1 cellular context compared by ENCODE assay signal in the genomic region with DNA sequence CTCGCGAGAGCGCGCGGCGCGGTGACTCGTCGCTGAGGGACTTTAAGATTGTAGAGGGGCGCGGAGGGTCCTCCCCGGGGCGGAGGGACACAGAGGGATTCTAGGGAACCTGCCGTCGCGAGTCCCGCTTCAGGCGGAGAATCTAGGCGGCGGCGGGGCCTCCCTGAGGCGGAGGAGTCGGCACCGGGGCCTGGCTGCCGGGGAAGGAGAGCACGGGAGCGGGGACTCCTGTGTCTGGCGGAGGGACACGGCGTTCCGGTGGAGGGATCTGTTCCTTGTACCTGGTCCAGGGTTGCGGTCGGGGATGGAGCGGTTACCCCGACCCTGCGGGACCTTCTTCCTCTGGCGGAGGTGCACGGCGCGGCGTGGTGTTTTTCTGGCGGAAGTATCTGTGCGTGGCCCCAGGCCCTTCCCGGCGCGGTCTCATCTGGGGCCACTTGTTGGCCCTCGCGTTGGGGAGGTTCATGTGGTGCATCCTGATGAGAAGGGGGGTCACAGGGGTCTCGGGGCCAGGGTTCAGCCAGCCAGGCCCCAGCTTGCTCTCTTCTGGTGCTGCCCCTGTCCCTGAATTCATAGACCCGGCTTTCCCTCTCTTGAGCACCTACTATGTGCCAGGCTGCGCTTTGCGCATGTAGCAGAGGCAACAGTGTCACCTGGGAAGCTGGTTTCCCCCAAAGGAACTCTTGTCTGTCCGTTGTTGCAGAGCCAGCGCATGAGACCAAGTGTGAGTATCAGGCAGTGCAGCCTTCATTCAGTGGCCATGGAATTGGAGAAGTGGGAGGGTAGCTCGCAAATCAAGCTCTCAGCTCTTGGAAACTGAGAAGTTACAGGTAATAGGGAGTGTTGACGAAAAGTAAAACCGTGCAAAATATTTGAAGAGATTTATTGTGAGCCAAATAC.
TF ChIP-seq lines count a peak whose summit lies in the region.

No MANE protein-coding gene starts in this region.

TF ChIP-seq in HepG2, 621 proteins besides CTCF, POLR2A, EP300 and RAD21 (continued from another document and continues in another):
- TF ChIP-seq, protein P1, sequence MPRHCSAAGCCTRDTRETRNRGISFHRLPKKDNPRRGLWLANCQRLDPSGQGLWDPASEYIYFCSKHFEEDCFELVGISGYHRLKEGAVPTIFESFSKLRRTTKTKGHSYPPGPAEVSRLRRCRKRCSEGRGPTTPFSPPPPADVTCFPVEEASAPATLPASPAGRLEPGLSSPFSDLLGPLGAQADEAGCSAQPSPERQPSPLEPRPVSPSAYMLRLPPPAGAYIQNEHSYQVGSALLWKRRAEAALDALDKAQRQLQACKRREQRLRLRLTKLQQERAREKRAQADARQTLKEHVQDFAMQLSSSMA (CRISPR knock-in tag; IDR thresholded peaks at IDR 0.05): peak; percentile 89
- TF ChIP-seq ZNF709 (CRISPR knock-in tag; IDR thresholded peaks at IDR 0.05) (peak; percentile 93), ZNF253 (CRISPR knock-in tag; IDR thresholded peaks at IDR 0.05; ENCODE audit: borderline replicate concordance) (peak; percentile 59; the same call in 1 of the 2 replicates), NFYB (CRISPR knock-in tag; IDR thresholded peaks at IDR 0.05) (peak; percentile 40), SKI (IDR thresholded peaks at IDR 0.05; ENCODE audit: partially characterized antibody) (peak; percentile 95), MTF1 (CRISPR knock-in tag; IDR thresholded peaks at IDR 0.05) (no peak; the same call in 1 of the 2 replicates), ZNF605 (CRISPR knock-in tag; IDR thresholded peaks at IDR 0.05) (peak; percentile 86; the same call in 1 of the 2 replicates), CENPX (CRISPR knock-in tag; IDR thresholded peaks at IDR 0.05) (no peak), ZSCAN29 (CRISPR knock-in tag; conservative IDR thresholded peaks at IDR 0.05) (no peak; the same call in 1 of the 2 replicates), KLF15 (CRISPR knock-in tag; IDR thresholded peaks at IDR 0.05; ENCODE audit: borderline replicate concordance) (0 out of 2 replicates have a peak, but pooled peaks have one; percentile 92), ZNF552 (CRISPR knock-in tag; IDR thresholded peaks at IDR 0.05; ENCODE audit: borderline replicate concordance) (peak; percentile 92), FOXJ3 (CRISPR knock-in tag; IDR thresholded peaks at IDR 0.05; ENCODE audit: borderline replicate concordance) (peak; percentile 91), ZNF747 (CRISPR knock-in tag; IDR thresholded peaks at IDR 0.05; ENCODE audit: borderline replicate concordance) (peak; percentile 85), ZNF33A (CRISPR knock-in tag; IDR thresholded peaks at IDR 0.05; ENCODE audit: borderline replicate concordance) (no peak), ZNF17 (CRISPR knock-in tag; IDR thresholded peaks at IDR 0.05) (peak; percentile 94), SRSF4 (IDR thresholded peaks at IDR 0.05; ENCODE audit: low read depth, low read length, poor library complexity, severe bottlenecking) (no peak), THYN1 (CRISPR knock-in tag; IDR thresholded peaks at IDR 0.05; ENCODE audit: borderline replicate concordance, low read depth) (0 out of 2 replicates have a peak, but pooled peaks have one; percentile 24), XBP1 (CRISPR knock-in tag; IDR thresholded peaks at IDR 0.05) (no peak; the same call in 1 of the 2 replicates), ZFP36 (IDR thresholded peaks at IDR 0.05; ENCODE audit: borderline replicate concordance, low read depth, low read length, partially characterized antibody) (peak; percentile 56), TCF7L2 (IDR thresholded peaks at IDR 0.05; ENCODE audit: low read depth, low read length) (no peak), STAG1 (CRISPR knock-in tag; IDR thresholded peaks at IDR 0.05) (no peak), ZNF20 (CRISPR knock-in tag; IDR thresholded peaks at IDR 0.05) (peak; percentile 86; the same call in 1 of the 2 replicates), ZNF879 (CRISPR knock-in tag; IDR thresholded peaks at IDR 0.05) (no peak; the same call in 1 of the 2 replicates), GATAD2A (CRISPR knock-in tag; IDR thresholded peaks at IDR 0.05) (peak; percentile 76)
- TF ChIP-seq, protein P2, sequence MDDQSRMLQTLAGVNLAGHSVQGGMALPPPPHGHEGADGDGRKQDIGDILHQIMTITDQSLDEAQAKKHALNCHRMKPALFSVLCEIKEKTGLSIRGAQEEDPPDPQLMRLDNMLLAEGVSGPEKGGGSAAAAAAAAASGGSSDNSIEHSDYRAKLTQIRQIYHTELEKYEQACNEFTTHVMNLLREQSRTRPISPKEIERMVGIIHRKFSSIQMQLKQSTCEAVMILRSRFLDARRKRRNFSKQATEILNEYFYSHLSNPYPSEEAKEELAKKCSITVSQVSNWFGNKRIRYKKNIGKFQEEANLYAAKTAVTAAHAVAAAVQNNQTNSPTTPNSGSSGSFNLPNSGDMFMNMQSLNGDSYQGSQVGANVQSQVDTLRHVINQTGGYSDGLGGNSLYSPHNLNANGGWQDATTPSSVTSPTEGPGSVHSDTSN (CRISPR knock-in tag; IDR thresholded peaks at IDR 0.05; ENCODE audit: borderline replicate concordance): peak; percentile 91
- TF ChIP-seq, protein P3, sequence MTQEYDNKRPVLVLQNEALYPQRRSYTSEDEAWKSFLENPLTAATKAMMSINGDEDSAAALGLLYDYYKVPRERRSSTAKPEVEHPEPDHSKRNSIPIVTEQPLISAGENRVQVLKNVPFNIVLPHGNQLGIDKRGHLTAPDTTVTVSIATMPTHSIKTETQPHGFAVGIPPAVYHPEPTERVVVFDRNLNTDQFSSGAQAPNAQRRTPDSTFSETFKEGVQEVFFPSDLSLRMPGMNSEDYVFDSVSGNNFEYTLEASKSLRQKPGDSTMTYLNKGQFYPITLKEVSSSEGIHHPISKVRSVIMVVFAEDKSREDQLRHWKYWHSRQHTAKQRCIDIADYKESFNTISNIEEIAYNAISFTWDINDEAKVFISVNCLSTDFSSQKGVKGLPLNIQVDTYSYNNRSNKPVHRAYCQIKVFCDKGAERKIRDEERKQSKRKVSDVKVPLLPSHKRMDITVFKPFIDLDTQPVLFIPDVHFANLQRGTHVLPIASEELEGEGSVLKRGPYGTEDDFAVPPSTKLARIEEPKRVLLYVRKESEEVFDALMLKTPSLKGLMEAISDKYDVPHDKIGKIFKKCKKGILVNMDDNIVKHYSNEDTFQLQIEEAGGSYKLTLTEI (CRISPR knock-in tag; conservative IDR thresholded peaks at IDR 0.05): no peak
- TF ChIP-seq, protein P4, sequence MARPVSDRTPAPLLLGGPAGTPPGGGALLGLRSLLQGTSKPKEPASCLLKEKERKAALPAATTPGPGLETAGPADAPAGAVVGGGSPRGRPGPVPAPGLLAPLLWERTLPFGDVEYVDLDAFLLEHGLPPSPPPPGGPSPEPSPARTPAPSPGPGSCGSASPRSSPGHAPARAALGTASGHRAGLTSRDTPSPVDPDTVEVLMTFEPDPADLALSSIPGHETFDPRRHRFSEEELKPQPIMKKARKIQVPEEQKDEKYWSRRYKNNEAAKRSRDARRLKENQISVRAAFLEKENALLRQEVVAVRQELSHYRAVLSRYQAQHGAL (CRISPR knock-in tag; IDR thresholded peaks at IDR 0.05; ENCODE audit: not compliant biosample characterization): peak; percentile 76
- TF ChIP-seq, protein P5, sequence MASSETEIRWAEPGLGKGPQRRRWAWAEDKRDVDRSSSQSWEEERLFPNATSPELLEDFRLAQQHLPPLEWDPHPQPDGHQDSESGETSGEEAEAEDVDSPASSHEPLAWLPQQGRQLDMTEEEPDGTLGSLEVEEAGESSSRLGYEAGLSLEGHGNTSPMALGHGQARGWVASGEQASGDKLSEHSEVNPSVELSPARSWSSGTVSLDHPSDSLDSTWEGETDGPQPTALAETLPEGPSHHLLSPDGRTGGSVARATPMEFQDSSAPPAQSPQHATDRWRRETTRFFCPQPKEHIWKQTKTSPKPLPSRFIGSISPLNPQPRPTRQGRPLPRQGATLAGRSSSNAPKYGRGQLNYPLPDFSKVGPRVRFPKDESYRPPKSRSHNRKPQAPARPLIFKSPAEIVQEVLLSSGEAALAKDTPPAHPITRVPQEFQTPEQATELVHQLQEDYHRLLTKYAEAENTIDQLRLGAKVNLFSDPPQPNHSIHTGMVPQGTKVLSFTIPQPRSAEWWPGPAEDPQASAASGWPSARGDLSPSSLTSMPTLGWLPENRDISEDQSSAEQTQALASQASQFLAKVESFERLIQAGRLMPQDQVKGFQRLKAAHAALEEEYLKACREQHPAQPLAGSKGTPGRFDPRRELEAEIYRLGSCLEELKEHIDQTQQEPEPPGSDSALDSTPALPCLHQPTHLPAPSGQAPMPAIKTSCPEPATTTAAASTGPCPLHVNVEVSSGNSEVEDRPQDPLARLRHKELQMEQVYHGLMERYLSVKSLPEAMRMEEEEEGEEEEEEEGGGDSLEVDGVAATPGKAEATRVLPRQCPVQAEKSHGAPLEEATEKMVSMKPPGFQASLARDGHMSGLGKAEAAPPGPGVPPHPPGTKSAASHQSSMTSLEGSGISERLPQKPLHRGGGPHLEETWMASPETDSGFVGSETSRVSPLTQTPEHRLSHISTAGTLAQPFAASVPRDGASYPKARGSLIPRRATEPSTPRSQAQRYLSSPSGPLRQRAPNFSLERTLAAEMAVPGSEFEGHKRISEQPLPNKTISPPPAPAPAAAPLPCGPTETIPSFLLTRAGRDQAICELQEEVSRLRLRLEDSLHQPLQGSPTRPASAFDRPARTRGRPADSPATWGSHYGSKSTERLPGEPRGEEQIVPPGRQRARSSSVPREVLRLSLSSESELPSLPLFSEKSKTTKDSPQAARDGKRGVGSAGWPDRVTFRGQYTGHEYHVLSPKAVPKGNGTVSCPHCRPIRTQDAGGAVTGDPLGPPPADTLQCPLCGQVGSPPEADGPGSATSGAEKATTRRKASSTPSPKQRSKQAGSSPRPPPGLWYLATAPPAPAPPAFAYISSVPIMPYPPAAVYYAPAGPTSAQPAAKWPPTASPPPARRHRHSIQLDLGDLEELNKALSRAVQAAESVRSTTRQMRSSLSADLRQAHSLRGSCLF (CRISPR knock-in tag; IDR thresholded peaks at IDR 0.05; ENCODE audit: borderline replicate concordance): peak; percentile 97; the same call in 1 of the 2 replicates
- TF ChIP-seq, protein P6, sequence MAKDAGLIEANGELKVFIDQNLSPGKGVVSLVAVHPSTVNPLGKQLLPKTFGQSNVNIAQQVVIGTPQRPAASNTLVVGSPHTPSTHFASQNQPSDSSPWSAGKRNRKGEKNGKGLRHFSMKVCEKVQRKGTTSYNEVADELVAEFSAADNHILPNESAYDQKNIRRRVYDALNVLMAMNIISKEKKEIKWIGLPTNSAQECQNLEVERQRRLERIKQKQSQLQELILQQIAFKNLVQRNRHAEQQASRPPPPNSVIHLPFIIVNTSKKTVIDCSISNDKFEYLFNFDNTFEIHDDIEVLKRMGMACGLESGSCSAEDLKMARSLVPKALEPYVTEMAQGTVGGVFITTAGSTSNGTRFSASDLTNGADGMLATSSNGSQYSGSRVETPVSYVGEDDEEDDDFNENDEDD (CRISPR knock-in tag; IDR thresholded peaks at IDR 0.05; ENCODE audit: borderline replicate concordance): peak; percentile 88
- TF ChIP-seq, protein P7, sequence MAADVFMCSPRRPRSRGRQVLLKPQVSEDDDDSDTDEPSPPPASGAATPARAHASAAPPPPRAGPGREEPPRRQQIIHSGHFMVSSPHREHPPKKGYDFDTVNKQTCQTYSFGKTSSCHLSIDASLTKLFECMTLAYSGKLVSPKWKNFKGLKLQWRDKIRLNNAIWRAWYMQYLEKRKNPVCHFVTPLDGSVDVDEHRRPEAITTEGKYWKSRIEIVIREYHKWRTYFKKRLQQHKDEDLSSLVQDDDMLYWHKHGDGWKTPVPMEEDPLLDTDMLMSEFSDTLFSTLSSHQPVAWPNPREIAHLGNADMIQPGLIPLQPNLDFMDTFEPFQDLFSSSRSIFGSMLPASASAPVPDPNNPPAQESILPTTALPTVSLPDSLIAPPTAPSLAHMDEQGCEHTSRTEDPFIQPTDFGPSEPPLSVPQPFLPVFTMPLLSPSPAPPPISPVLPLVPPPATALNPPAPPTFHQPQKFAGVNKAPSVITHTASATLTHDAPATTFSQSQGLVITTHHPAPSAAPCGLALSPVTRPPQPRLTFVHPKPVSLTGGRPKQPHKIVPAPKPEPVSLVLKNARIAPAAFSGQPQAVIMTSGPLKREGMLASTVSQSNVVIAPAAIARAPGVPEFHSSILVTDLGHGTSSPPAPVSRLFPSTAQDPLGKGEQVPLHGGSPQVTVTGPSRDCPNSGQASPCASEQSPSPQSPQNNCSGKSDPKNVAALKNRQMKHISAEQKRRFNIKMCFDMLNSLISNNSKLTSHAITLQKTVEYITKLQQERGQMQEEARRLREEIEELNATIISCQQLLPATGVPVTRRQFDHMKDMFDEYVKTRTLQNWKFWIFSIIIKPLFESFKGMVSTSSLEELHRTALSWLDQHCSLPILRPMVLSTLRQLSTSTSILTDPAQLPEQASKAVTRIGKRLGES (CRISPR knock-in tag; IDR thresholded peaks at IDR 0.05; ENCODE audit: borderline replicate concordance): peak; percentile 89; the same call in 1 of the 2 replicates
- TF ChIP-seq, protein P8, sequence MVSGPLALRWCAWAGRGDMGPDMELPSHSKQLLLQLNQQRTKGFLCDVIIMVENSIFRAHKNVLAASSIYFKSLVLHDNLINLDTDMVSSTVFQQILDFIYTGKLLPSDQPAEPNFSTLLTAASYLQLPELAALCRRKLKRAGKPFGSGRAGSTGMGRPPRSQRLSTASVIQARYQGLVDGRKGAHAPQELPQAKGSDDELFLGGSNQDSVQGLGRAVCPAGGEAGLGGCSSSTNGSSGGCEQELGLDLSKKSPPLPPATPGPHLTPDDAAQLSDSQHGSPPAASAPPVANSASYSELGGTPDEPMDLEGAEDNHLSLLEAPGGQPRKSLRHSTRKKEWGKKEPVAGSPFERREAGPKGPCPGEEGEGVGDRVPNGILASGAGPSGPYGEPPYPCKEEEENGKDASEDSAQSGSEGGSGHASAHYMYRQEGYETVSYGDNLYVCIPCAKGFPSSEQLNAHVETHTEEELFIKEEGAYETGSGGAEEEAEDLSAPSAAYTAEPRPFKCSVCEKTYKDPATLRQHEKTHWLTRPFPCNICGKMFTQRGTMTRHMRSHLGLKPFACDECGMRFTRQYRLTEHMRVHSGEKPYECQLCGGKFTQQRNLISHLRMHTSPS (CRISPR knock-in tag; IDR thresholded peaks at IDR 0.05; ENCODE audit: low read depth): no peak
